In the genomic region with DNA sequence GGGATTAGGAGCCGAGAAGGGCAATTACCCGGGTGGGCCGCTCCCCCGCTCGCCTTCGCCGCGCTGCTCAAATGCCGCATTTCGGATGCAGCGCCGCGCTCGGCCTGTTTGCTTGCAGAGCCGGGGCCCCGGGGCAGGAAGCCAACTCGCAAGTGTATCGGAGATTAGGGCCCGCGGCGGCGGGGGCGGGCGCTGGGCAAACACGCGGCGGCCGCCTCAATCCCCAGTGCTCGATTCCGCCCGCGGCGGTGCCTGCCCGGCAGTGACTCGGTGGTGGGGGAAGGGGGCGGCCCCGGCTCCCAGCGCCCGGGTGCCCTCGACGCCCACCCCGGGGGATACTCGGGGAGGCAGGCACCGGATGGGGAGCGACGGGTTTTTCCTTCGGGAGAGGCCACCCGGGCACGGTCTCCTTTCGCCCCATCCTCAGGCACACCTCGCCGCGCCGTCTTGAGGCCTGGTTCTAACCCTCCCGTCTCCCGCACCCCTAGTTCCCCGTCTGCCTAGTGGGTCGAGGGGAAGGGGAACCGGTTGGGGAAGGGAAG, we compare ENCODE assay signal across 7 cellular contexts. TPM values are rescaled to one million over a fixed set of nuclear protein-coding genes. Genes with fewer than 3 reads are reported as not detected.
A peak's percentile ranks its signal among the peaks of the same experiment; 100 is the strongest.
DNase-seq lines count a peak whose midpoint lies in the region; ATAC-seq, FAIRE-seq and TF ChIP-seq lines count a peak whose summit lies in the region.

No MANE protein-coding gene starts in this region.

- no peak overlapping the region for H3K27ac Mint-ChIP-seq in memory B cell

- no peak overlapping the region for H4K5ac ChIP-seq in H1 (ENCODE audit: insufficient read length, low read depth, low read length)

- POLR2A ChIA-PET in H1 (lab: Charles Lee; ENCODE audit: partially characterized antibody): interaction anchor here (1.1 to 2.5 kb wide), 5 partner anchors 37 to 104 kb away, joined by 3 to 16 read pairs (median 6); a partner anchor contains a TSS

- peak overlapping the region; percentile 69 for H3K4ac ChIP-seq in H1 (replicated peaks; ENCODE audit: insufficient read length, low read depth, low read length)

- no peak overlapping the region for H3K27ac ChIP-seq in H1 (ENCODE audit: low read depth, low read length)

- H3K4me3 Mint-ChIP-seq in memory B cell: peak overlapping the region; percentile 92

- no peaks in the 10 kb centered on the region for H3K9me3 ChIP-seq in H1 (ENCODE audit: insufficient read depth in 2 of 2, low read depth in 1 of 2, low read length in 1 of 2)

- peaks cover 13% of the 10 kb centered on the region for H3K4me1 Mint-ChIP-seq in memory B cell

- no peak overlapping the region for H2BK120ac ChIP-seq in H1 (replicated peaks; ENCODE audit: low read depth, low read length)

- H3K4me1 ChIP-seq in H1 (replicated peaks in 1 of 4; ENCODE audit: control insufficient read depth in 3 of 4, insufficient read depth in 4 of 4, low read length in 3 of 4): peaks cover 2 to 23% (median 11%) of the 10 kb centered on the region in 4 experiments; a peak in 6 of 7 replicates

- peak overlapping the region; percentile 71 for H3K18ac ChIP-seq in H1 (ENCODE audit: extremely low read depth, low read length)

- H2BK12ac ChIP-seq in H1 (ENCODE audit: low read depth, low read length): no peak overlapping the region

- H2BK20ac ChIP-seq in H1 (ENCODE audit: low read length): 0 out of 2 replicates have a peak overlapping the region, but pooled peaks have one; percentile 10

- TF ChIP-seq CTCF in H1 (IDR thresholded peaks at IDR 0.05; ENCODE audit: control extremely low read depth in 1 of 3, insufficient read depth in 1 of 3, low read depth in 1 of 3, low read length in 3 of 3): no peak; a peak in 1 of 4 replicates

- peak overlapping the region; percentile 82; the same call in 1 of the 2 replicates for H4K8ac ChIP-seq in H1 (ENCODE audit: extremely low read depth, insufficient read depth, low read length)

- H3K27me3 Mint-ChIP-seq in memory B cell: peaks cover 19% of the 10 kb centered on the region

- H3K56ac ChIP-seq in H1 (replicated peaks; ENCODE audit: insufficient read length, low read depth, low read length): no peak overlapping the region

- peak overlapping the region in 1 of 4 experiments; percentile 6; a peak in 2 of 7 replicates for H3K9ac ChIP-seq in H1 (replicated peaks in 1 of 4; ENCODE audit: extremely low read depth in 1 of 4, low read depth in 3 of 4, low read length in 3 of 4)

- ATAC-seq in GM18868 (IDR thresholded peaks at IDR 0.05; ENCODE audit: unreplicated experiment) (peak; percentile 30), memory B cell (ENCODE audit: low read depth) (peak; percentile 52)

- H4K91ac ChIP-seq in H1 (replicated peaks; ENCODE audit: insufficient read length, low read length): peak overlapping the region; percentile 30

- H4K20me1 ChIP-seq in H1 (replicated peaks in 1 of 2; ENCODE audit: control insufficient read depth in 1 of 2, insufficient read depth in 2 of 2, low read length in 2 of 2): peaks cover 4 to 6% of the 10 kb centered on the region in 2 experiments

- H2AK5ac ChIP-seq in H1 (ENCODE audit: low read depth, low read length): no peak overlapping the region

- FAIRE-seq in H1 (lab: Jason Lieb, UNC): no peak

- no peaks in the 10 kb centered on the region for H3K36me3 ChIP-seq in H1 (ENCODE audit: control insufficient read depth in 2 of 4, insufficient read depth in 4 of 4, low read length in 3 of 4)

- H2BK15ac ChIP-seq in H1 (ENCODE audit: low read length): no peak overlapping the region

- TF ChIP-seq RAD21 in H1 (IDR thresholded peaks at IDR 0.05 in 1 of 2, conservative IDR thresholded peaks at IDR 0.05 in 1 of 2; ENCODE audit: low read depth in 2 of 2, low read length in 2 of 2): no peak

- H3K14ac ChIP-seq in H1 (ENCODE audit: insufficient read length): no peak overlapping the region

- no peaks in the 10 kb centered on the region for H3K79me1 ChIP-seq in H1 (ENCODE audit: low read depth, low read length)

- H3K36me3 Mint-ChIP-seq in memory B cell: no peaks in the 10 kb centered on the region

- no peak overlapping the region for H3K23ac ChIP-seq in H1 (ENCODE audit: insufficient read length)

- TF ChIP-seq POLR2A in H1 (IDR thresholded peaks at IDR 0.05; ENCODE audit: control extremely low read depth in 1 of 2, low read depth in 2 of 2, low read length in 2 of 2): no peak

- H3K27me3 ChIP-seq in H1 (replicated peaks in 1 of 4; ENCODE audit: control insufficient read depth in 3 of 4, extremely low read depth in 1 of 4, insufficient read depth in 3 of 4, low read length in 3 of 4): peaks cover 22 to 59% (median 45%) of the 10 kb centered on the region in 4 experiments

- H3K23me2 ChIP-seq in H1 (ENCODE audit: low read depth, low read length): peaks cover 23% of the 10 kb centered on the region; the same call in 1 of the 2 replicates

- H3K4me2 ChIP-seq in H1 (ENCODE audit: insufficient read depth in 1 of 2, low read depth in 2 of 2, low read length in 2 of 2): peak overlapping the region; percentile 7 to 84

- no peaks in the 10 kb centered on the region for H3K9me3 Mint-ChIP-seq in memory B cell

- peak overlapping the region; percentile 69; the same call in 1 of the 2 replicates for H2AFZ ChIP-seq in H1 (ENCODE audit: low read length)

- no peak for TF ChIP-seq EP300 in H1 (IDR thresholded peaks at IDR 0.05; ENCODE audit: borderline replicate concordance in 1 of 2, low read depth in 2 of 2, low read length in 2 of 2)

- CTCF ChIA-PET in H1 (lab: Charles Lee; ENCODE audit: partially characterized antibody): interaction anchor here (0.8 to 6.5 kb wide), 22 partner anchors 13 to 288 kb away, joined by 3 to 92 read pairs (median 14); a partner anchor contains a TSS

- DNase-seq in NCI-H2171 treated with DMSO at 0.1 percent for 48 hours (lab: John Stamatoyannopoulos, UW) (peak; percentile 33), H1 (ENCODE audit: low read depth in 1 of 2, low spot score in 2 of 2) (peak in 1 of 2 experiments; percentile 79), memory B cell (ENCODE audit: low spot score in 2 of 2) (peak; percentile 50 to 62), NCI-H526 treated with DMSO at 0.1 percent for 48 hours (lab: John Stamatoyannopoulos, UW) (no peak)
- DNase-seq in activated CD8-positive, alpha-beta memory T cell treated with anti-CD3 and anti-CD28 coated beads for 48 hours (ENCODE audit: low read depth in 2 of 3, low spot score in 2 of 3): peak; percentile 48 to 57 (median 51)
- DNase-seq in stimulated activated CD8-positive, alpha-beta memory T cell treated with anti-CD3 and anti-CD28 coated beads, Interleukin-12 subunit alpha, Interleukin-12 subunit beta, amount 100 ng/mL, for 4 hours (ENCODE audit: low read depth): peak; percentile 53

- no peaks in the 10 kb centered on the region for H3K79me2 ChIP-seq in H1 (ENCODE audit: control insufficient read depth in 1 of 2, insufficient read depth in 2 of 2, low read length in 2 of 2)

- no peak overlapping the region for H2BK5ac ChIP-seq in H1 (ENCODE audit: low read depth, low read length)

- WGBS in H1 (ENCODE audit: extremely low coverage in 1 of 2, insufficient coverage in 1 of 2, insufficient read length in 1 of 2, insufficient replicate concordance in 2 of 2, low coverage in 1 of 2, low lambda C conversion rate in 2 of 2, missing lambda C conversion rate in 1 of 2), 2 experiments: 0% methylated on average over 33 of the region's 59 CpGs; no CpG with 5 or more reads in 1 of the 2 experiments

- H3K4me3 ChIP-seq in H1 (ENCODE audit: extremely low read depth in 1 of 4, insufficient read depth in 2 of 4, low read depth in 3 of 4, low read length in 4 of 4): peak overlapping the region; percentile 18 to 64 (median 49)

TF ChIP-seq in H1, 55 proteins besides CTCF, POLR2A, EP300 and RAD21 (continues in another document):
- TF ChIP-seq TEAD4 (IDR thresholded peaks at IDR 0.05; ENCODE audit: low read depth, low read length): no peak

RNA-seq across cellular contexts. Expression of a gene that starts 26.6 kb away (rescaled TPM):
- 0.44 and 0.54 TPM in 2 replicates for total RNA-seq in H1 (2021; fragmentation: NEBNext Ultra II Directional; extraction: Animal tissue kit (Norgen Biotek cat#: 25700))
- polyA plus RNA-seq in H1 (2011; rRNA removed): 0.33 and 0.46 TPM in 2 replicates
- polyA plus RNA-seq in H1 (2011; cell fraction: cytosol; rRNA removed): 0.30 TPM
- 0.78 TPM for polyA plus RNA-seq in H1 (2011; cell fraction: nucleus; rRNA removed)
- 0.23 to 0.35 TPM (median 0.31 TPM) in 4 replicates for polyA plus RNA-seq in H1 (2012, experiment 1 of 2)
- polyA plus RNA-seq in H1 (2012, experiment 2 of 2): 0.30 TPM
- polyA plus RNA-seq in H1 (2013, experiment 1 of 2): 0.12 TPM
- 0.18 TPM for polyA plus RNA-seq in H1 (2013, experiment 2 of 2)
- polyA minus RNA-seq in H1 (2011; rRNA and poly(A)+ RNA removed): 0.13 and 0.44 TPM in 2 replicates
- 0.51 TPM for polyA minus RNA-seq in H1 (2011; cell fraction: cytosol; rRNA and poly(A)+ RNA removed)
- 0.80 TPM for polyA minus RNA-seq in H1 (2011; cell fraction: nucleus; rRNA and poly(A)+ RNA removed)

RNA-seq across cellular contexts. Expression of a gene that starts 38.3 kb away (rescaled TPM):
- total RNA-seq in H1 (2021; fragmentation: NEBNext Ultra II Directional; extraction: Animal tissue kit (Norgen Biotek cat#: 25700)): 56.7 and 61.5 TPM in 2 replicates
- 35.2 and 43.3 TPM in 2 replicates for polyA plus RNA-seq in H1 (2011; rRNA removed)
- 47.0 TPM for polyA plus RNA-seq in H1 (2011; cell fraction: cytosol; rRNA removed)
- 64.5 TPM for polyA plus RNA-seq in H1 (2011; cell fraction: nucleus; rRNA removed)
- polyA plus RNA-seq in H1 (2012, experiment 1 of 2): 47.7 to 56.0 TPM (median 51.5 TPM) in 4 replicates
- polyA plus RNA-seq in H1 (2012, experiment 2 of 2): 58.6 TPM
- 35.9 TPM for polyA plus RNA-seq in H1 (2013, experiment 1 of 2)
- 33.4 TPM for polyA plus RNA-seq in H1 (2013, experiment 2 of 2)
- 59.6 and 76.4 TPM in 2 replicates for polyA minus RNA-seq in H1 (2011; rRNA and poly(A)+ RNA removed)
- 26.2 TPM for polyA minus RNA-seq in H1 (2011; cell fraction: cytosol; rRNA and poly(A)+ RNA removed)
- polyA minus RNA-seq in H1 (2011; cell fraction: nucleus; rRNA and poly(A)+ RNA removed): 30.7 TPM

RNA-seq across cellular contexts. Expression of a gene that starts 57.3 kb away (rescaled TPM):
- 7.5 and 8.9 TPM in 2 replicates for total RNA-seq in H1 (2021; fragmentation: NEBNext Ultra II Directional; extraction: Animal tissue kit (Norgen Biotek cat#: 25700))
- polyA plus RNA-seq in H1 (2011; rRNA removed): 13.1 and 13.3 TPM in 2 replicates
- polyA plus RNA-seq in H1 (2011; cell fraction: cytosol; rRNA removed): 9.1 TPM
- 10.3 TPM for polyA plus RNA-seq in H1 (2011; cell fraction: nucleus; rRNA removed)
- polyA plus RNA-seq in H1 (2012, experiment 1 of 2): 6.0 to 10.3 TPM (median 8.5 TPM) in 4 replicates
- polyA plus RNA-seq in H1 (2012, experiment 2 of 2): 11.7 TPM
- polyA plus RNA-seq in H1 (2013, experiment 1 of 2): 9.0 TPM
- 11.5 TPM for polyA plus RNA-seq in H1 (2013, experiment 2 of 2)
- polyA minus RNA-seq in H1 (2011; rRNA and poly(A)+ RNA removed): 5.9 TPM in 2 replicates
- polyA minus RNA-seq in H1 (2011; cell fraction: cytosol; rRNA and poly(A)+ RNA removed): 4.0 TPM
- 3.7 TPM for polyA minus RNA-seq in H1 (2011; cell fraction: nucleus; rRNA and poly(A)+ RNA removed)

RNA-seq across cellular contexts. Expression of a gene that starts 58.4 kb away (rescaled TPM):
- total RNA-seq in H1 (2021; fragmentation: NEBNext Ultra II Directional; extraction: Animal tissue kit (Norgen Biotek cat#: 25700)): 474 and 486 TPM in 2 replicates
- 440 and 465 TPM in 2 replicates for polyA plus RNA-seq in H1 (2011; rRNA removed)
- polyA plus RNA-seq in H1 (2011; cell fraction: cytosol; rRNA removed): 483 TPM
- polyA plus RNA-seq in H1 (2011; cell fraction: nucleus; rRNA removed): 363 TPM
- polyA plus RNA-seq in H1 (2012, experiment 1 of 2): 514 to 726 TPM (median 597 TPM) in 4 replicates
- polyA plus RNA-seq in H1 (2012, experiment 2 of 2): 623 TPM
- polyA plus RNA-seq in H1 (2013, experiment 1 of 2): 488 TPM
- polyA plus RNA-seq in H1 (2013, experiment 2 of 2): 468 TPM
- polyA minus RNA-seq in H1 (2011; rRNA and poly(A)+ RNA removed): 487 and 491 TPM in 2 replicates
- 206 TPM for polyA minus RNA-seq in H1 (2011; cell fraction: cytosol; rRNA and poly(A)+ RNA removed)
- 137 TPM for polyA minus RNA-seq in H1 (2011; cell fraction: nucleus; rRNA and poly(A)+ RNA removed)
